ENCODE assay signal across 2 cellular contexts in genomic region chr6:71090216-71090615, GRCh38.
A peak's percentile ranks its signal among the peaks of the same experiment; 100 is the strongest.
TF ChIP-seq lines count a peak whose summit lies in the region.

No MANE protein-coding gene starts in this region.

TF ChIP-seq in HepG2, 621 proteins besides CTCF, POLR2A, EP300 and RAD21:
- TF ChIP-seq RCOR2 (CRISPR knock-in tag; IDR thresholded peaks at IDR 0.05) (no peak), ZNF251 (CRISPR knock-in tag; IDR thresholded peaks at IDR 0.05) (no peak), ZNF224 (CRISPR knock-in tag; IDR thresholded peaks at IDR 0.05) (no peak), SNAPC2 (CRISPR knock-in tag; IDR thresholded peaks at IDR 0.05) (no peak), MAFF (IDR thresholded peaks at IDR 0.05; ENCODE audit: low read depth, low read length) (peak; percentile 95), PRMT3 (CRISPR knock-in tag; IDR thresholded peaks at IDR 0.05; ENCODE audit: borderline replicate concordance, low read depth) (no peak), HNRNPL (IDR thresholded peaks at IDR 0.05; ENCODE audit: low read depth, low read length) (no peak), ZNF670 (CRISPR knock-in tag; IDR thresholded peaks at IDR 0.05; ENCODE audit: borderline replicate concordance) (no peak), FOXM1 (CRISPR knock-in tag; IDR thresholded peaks at IDR 0.05) (no peak), ZNF549 (CRISPR knock-in tag; IDR thresholded peaks at IDR 0.05) (no peak), PHF20 (CRISPR knock-in tag; IDR thresholded peaks at IDR 0.05) (no peak), ZNF574 (CRISPR knock-in tag; IDR thresholded peaks at IDR 0.05) (no peak), MAFK (conservative IDR thresholded peaks at IDR 0.05 in 1 of 2, IDR thresholded peaks at IDR 0.05 in 1 of 2; ENCODE audit: low read length in 2 of 2) (peak; percentile 89 to 95)
TF ChIP-seq in HepG2: peak in this region for 2.

TF ChIP-seq in H1, 55 proteins besides CTCF, POLR2A, EP300 and RAD21:
- TF ChIP-seq CHD1 (IDR thresholded peaks at IDR 0.05; ENCODE audit: low read depth, low read length) (no peak), CBX8 (IDR thresholded peaks at IDR 0.05; ENCODE audit: borderline replicate concordance, low read depth, low read length) (no peak), CREB1 (IDR thresholded peaks at IDR 0.05) (no peak), MAFK (IDR thresholded peaks at IDR 0.05; ENCODE audit: low read depth, low read length) (peak; percentile 67; the same call in 1 of the 2 replicates), JUN (IDR thresholded peaks at IDR 0.05; ENCODE audit: low read depth, low read length) (no peak), E2F6 (IDR thresholded peaks at IDR 0.05) (no peak), CHD7 (IDR thresholded peaks at IDR 0.05; ENCODE audit: insufficient replicate concordance, low read length) (no peak)
TF ChIP-seq in H1: peak in this region for 1.
